In the genomic region with DNA sequence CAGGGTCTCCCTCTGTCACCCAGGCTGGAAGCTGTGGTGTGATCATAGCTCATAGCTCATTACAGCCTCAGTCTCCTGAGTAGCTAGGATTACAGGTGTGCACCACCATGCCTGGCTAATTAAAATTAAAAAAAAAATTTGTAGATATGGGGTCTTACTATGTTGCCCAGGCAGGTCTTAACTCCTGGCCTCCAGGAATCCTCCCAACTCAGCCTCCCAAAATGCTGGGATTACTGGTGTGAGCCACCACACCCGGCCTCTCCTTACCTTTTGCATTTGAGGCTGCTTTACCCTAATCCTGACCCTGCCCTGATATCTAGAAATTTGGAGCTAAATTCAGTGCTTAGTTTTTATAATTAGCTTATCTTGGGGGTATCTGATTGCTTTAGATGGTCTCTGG, we compare ENCODE assay signal across 2 cellular contexts.
TF ChIP-seq lines count a peak whose summit lies in the region.

No MANE protein-coding gene starts in this region.

TF ChIP-seq in A549, 52 proteins besides CTCF, POLR2A, EP300 and RAD21 (continued from another document):
- TF ChIP-seq, protein P1, sequence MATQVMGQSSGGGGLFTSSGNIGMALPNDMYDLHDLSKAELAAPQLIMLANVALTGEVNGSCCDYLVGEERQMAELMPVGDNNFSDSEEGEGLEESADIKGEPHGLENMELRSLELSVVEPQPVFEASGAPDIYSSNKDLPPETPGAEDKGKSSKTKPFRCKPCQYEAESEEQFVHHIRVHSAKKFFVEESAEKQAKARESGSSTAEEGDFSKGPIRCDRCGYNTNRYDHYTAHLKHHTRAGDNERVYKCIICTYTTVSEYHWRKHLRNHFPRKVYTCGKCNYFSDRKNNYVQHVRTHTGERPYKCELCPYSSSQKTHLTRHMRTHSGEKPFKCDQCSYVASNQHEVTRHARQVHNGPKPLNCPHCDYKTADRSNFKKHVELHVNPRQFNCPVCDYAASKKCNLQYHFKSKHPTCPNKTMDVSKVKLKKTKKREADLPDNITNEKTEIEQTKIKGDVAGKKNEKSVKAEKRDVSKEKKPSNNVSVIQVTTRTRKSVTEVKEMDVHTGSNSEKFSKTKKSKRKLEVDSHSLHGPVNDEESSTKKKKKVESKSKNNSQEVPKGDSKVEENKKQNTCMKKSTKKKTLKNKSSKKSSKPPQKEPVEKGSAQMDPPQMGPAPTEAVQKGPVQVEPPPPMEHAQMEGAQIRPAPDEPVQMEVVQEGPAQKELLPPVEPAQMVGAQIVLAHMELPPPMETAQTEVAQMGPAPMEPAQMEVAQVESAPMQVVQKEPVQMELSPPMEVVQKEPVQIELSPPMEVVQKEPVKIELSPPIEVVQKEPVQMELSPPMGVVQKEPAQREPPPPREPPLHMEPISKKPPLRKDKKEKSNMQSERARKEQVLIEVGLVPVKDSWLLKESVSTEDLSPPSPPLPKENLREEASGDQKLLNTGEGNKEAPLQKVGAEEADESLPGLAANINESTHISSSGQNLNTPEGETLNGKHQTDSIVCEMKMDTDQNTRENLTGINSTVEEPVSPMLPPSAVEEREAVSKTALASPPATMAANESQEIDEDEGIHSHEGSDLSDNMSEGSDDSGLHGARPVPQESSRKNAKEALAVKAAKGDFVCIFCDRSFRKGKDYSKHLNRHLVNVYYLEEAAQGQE (IDR thresholded peaks at IDR 0.05), result no peak
- TF ChIP-seq NPAS2 (CRISPR knock-in tag; IDR thresholded peaks at IDR 0.05; ENCODE audit: borderline replicate concordance) (no peak), NR3C1 (IDR thresholded peaks at IDR 0.05) (no peak), EHMT2 (IDR thresholded peaks at IDR 0.05; ENCODE audit: low read depth) (no peak), CHD2 (IDR thresholded peaks at IDR 0.05; ENCODE audit: low read length, partially characterized antibody) (no peak), ZSCAN20 (CRISPR knock-in tag; IDR thresholded peaks at IDR 0.05) (no peak)
- TF ChIP-seq, protein P2, sequence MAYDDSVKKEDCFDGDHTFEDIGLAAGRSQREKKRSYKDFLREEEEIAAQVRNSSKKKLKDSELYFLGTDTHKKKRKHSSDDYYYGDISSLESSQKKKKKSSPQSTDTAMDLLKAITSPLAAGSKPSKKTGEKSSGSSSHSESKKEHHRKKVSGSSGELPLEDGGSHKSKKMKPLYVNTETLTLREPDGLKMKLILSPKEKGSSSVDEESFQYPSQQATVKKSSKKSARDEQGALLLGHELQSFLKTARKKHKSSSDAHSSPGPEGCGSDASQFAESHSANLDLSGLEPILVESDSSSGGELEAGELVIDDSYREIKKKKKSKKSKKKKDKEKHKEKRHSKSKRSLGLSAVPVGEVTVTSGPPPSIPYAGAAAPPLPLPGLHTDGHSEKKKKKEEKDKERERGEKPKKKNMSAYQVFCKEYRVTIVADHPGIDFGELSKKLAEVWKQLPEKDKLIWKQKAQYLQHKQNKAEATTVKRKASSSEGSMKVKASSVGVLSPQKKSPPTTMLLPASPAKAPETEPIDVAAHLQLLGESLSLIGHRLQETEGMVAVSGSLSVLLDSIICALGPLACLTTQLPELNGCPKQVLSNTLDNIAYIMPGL (CRISPR knock-in tag; IDR thresholded peaks at IDR 0.05; ENCODE audit: borderline replicate concordance), result no peak

TF ChIP-seq in HEK293, 187 proteins besides CTCF, POLR2A, EP300 and RAD21 (continued from another document):
- TF ChIP-seq ZBTB6 (tag by site-specific recombination; IDR thresholded peaks at IDR 0.05), result no peak
